22 cellular contexts compared by ENCODE assay signal in genomic region chr6:55046869-55047422, GRCh38.
DNase-seq lines count a peak whose midpoint lies in the region; ATAC-seq and TF ChIP-seq lines count a peak whose summit lies in the region.
"Had no signal": no experiment of that assay in that cellular context is flagged by ENCODE, and none has a peak within 500 bp of the region (broad histone marks: within the 10 kb centered on the region; RNA-seq: fewer than 3 reads in every experiment).

No MANE protein-coding gene starts in this region.

- H3K27me3 Mint-ChIP-seq in GM23338 (ENCODE audit: insufficient read depth, low read depth, poor library complexity) = no peaks in the 10 kb centered on the region
- no peaks in the 10 kb centered on the region for H3K27me3 Mint-ChIP-seq in dendritic cell treated with granulocyte-macrophage colony-stimulating factor and Interleukin-4, amounts not matched to agents 40 ng/mL and 50 ng/mL, for 4 days
- no peaks in the 10 kb centered on the region for H3K27me3 Mint-ChIP-seq in CD8-positive, alpha-beta T cell (ENCODE audit: low read depth)
- H3K27me3 Mint-ChIP-seq: B cell; naive thymus-derived CD8-positive, alpha-beta T cell; progenitor cell of endocrine pancreas had no signal

- peak overlapping the region; percentile 49 for H2AFZ ChIP-seq in GM23338

- peaks cover 6% of the 10 kb centered on the region; the same call in 1 of the 2 replicates for H3K4me1 ChIP-seq in GM23338 (ENCODE audit: insufficient read depth)
- H3K4me1 ChIP-seq in left lung = no peaks in the 10 kb centered on the region
- H3K4me1 ChIP-seq in CD8-positive, alpha-beta T cell (ENCODE audit: insufficient read depth, low read length) = no peaks in the 10 kb centered on the region
- H3K4me1 ChIP-seq: foreskin keratinocyte, lower lobe of right lung, SJSA1 had no signal

- H3K36me3 Mint-ChIP-seq in GM23338 (ENCODE audit: low read depth) = no peaks in the 10 kb centered on the region
- H3K36me3 Mint-ChIP-seq in dendritic cell treated with granulocyte-macrophage colony-stimulating factor and Interleukin-4, amounts not matched to agents 40 ng/mL and 50 ng/mL, for 4 days (ENCODE audit: low read depth) = no peaks in the 10 kb centered on the region
- H3K36me3 Mint-ChIP-seq in CD8-positive, alpha-beta T cell = no peaks in the 10 kb centered on the region
- H3K36me3 Mint-ChIP-seq: naive thymus-derived CD8-positive, alpha-beta T cell had no signal

- no peak overlapping the region for H3K27ac ChIP-seq in GM23338 (ENCODE audit: low read depth)
- no peak overlapping the region for H3K27ac ChIP-seq in left lung
- no peak overlapping the region for H3K27ac ChIP-seq in CD8-positive, alpha-beta T cell (ENCODE audit: low read depth, low read length)
- H3K27ac ChIP-seq: foreskin keratinocyte, lower lobe of right lung, SJSA1, spleen had no signal

- H3K4me2 ChIP-seq in GM23338 = no peak overlapping the region

- H3K4me1 Mint-ChIP-seq in GM23338 = peaks cover 6% of the 10 kb centered on the region; the same call in 2 of the 3 replicates
- H3K4me1 Mint-ChIP-seq in dendritic cell treated with granulocyte-macrophage colony-stimulating factor and Interleukin-4, amounts not matched to agents 40 ng/mL and 50 ng/mL, for 4 days (ENCODE audit: low read depth) = peaks cover 35% of the 10 kb centered on the region
- no peaks in the 10 kb centered on the region for H3K4me1 Mint-ChIP-seq in CD8-positive, alpha-beta T cell (ENCODE audit: low read depth)
- H3K4me1 Mint-ChIP-seq: B cell had no signal

- no peaks in the 10 kb centered on the region for H3K9me2 ChIP-seq in GM23338 (ENCODE audit: insufficient read depth)

- H3K9me3 Mint-ChIP-seq in GM23338 = no peaks in the 10 kb centered on the region
- H3K9me3 Mint-ChIP-seq in dendritic cell treated with granulocyte-macrophage colony-stimulating factor and Interleukin-4, amounts not matched to agents 40 ng/mL and 50 ng/mL, for 4 days = no peaks in the 10 kb centered on the region
- peaks cover 9% of the 10 kb centered on the region for H3K9me3 Mint-ChIP-seq in CD8-positive, alpha-beta T cell

- POLR2A ChIA-PET in CD8-positive, alpha-beta T cell (lab: Charles Lee) = no interaction called here

- TF ChIP-seq CTCF in GM23338 (conservative IDR thresholded peaks at IDR 0.05; ENCODE audit: low read depth in 2 of 2) = no peak
- no peak for TF ChIP-seq CTCF in left lung (IDR thresholded peaks at IDR 0.05)
- no peak for TF ChIP-seq CTCF in CD8-positive, alpha-beta T cell (IDR thresholded peaks at IDR 0.05)

- H3K4me3 ChIP-seq in GM23338 = no peak overlapping the region
- no peak overlapping the region for H3K4me3 ChIP-seq in left lung
- no peak overlapping the region for H3K4me3 ChIP-seq in CD8-positive, alpha-beta T cell (ENCODE audit: low read depth, low read length)
- H3K4me3 ChIP-seq: lower lobe of right lung, SJSA1, spleen had no signal

- intact Hi-C loops in dendritic cell treated with granulocyte-macrophage colony-stimulating factor and Interleukin-4, amounts not matched to agents 40 ng/mL and 50 ng/mL, for 4 days (cut with micrococcal nuclease) = no loop called here
- intact Hi-C loops in left lung (cut with DNase I) = no loop called here
- intact Hi-C loops in CD8-positive, alpha-beta T cell (cut with DNase I, micrococcal nuclease) = no loop called here

- DNase-seq in GM23338 (ENCODE audit: low spot score) (peak; percentile 17), M059J (ENCODE audit: low read depth) (peak; percentile 8), left lung (no peak), cerebellar cortex (ENCODE audit: low spot score) (no peak), NCI-H2029 (lab: John Stamatoyannopoulos, UW) (no peak)
- DNase-seq in effector CD4-positive, alpha-beta T cell = no peak
- DNase-seq in CD8-positive, alpha-beta T cell = no peak
- DNase-seq: activated CD4-positive, alpha-beta T cell treated with anti-CD3 and anti-CD28 coated beads for 1 hour; activated effector memory CD4-positive, alpha-beta T cell treated with Interleukin-2 at 50 U/mL for 16 hours; amniotic stem cell; DMS153; foreskin keratinocyte; HCEC 1CT; lower lobe of right lung; naive thymus-derived CD8-positive, alpha-beta T cell; NCI-H446 treated with DMSO at 0.1 percent for 48 hours; spleen had no signal

- H3K36me3 ChIP-seq in GM23338 (ENCODE audit: insufficient read depth) (no peaks in the 10 kb centered on the region), left lung (no peaks in the 10 kb centered on the region)
- no peaks in the 10 kb centered on the region for H3K36me3 ChIP-seq in CD8-positive, alpha-beta T cell (ENCODE audit: insufficient read depth, low read length)
- H3K36me3 ChIP-seq: lower lobe of right lung, SJSA1, spleen had no signal

- ATAC-seq in GM23338 = peak; percentile 66
- ATAC-seq in left lung = peak; percentile 21
- ATAC-seq in CD8-positive, alpha-beta T cell = no peak
- ATAC-seq: foreskin keratinocyte; naive thymus-derived CD8-positive, alpha-beta T cell had no signal

- no peak overlapping the region for H3K4me3 Mint-ChIP-seq in GM23338
- H3K4me3 Mint-ChIP-seq in dendritic cell treated with granulocyte-macrophage colony-stimulating factor and Interleukin-4, amounts not matched to agents 40 ng/mL and 50 ng/mL, for 4 days = no peak overlapping the region
- H3K4me3 Mint-ChIP-seq in CD8-positive, alpha-beta T cell = no peak overlapping the region
- H3K4me3 Mint-ChIP-seq: B cell; naive thymus-derived CD8-positive, alpha-beta T cell; T-helper 2 cell treated with Interferon-gamma antibody and Interleukin-4, amounts not matched to agents 5 μg/mL and 100 μg/mL, for 36 hours had no signal

- H3K79me2 ChIP-seq in GM23338 (replicated peaks; ENCODE audit: insufficient read depth) = no peaks in the 10 kb centered on the region

- no peaks in the 10 kb centered on the region for H4K20me1 ChIP-seq in GM23338 (replicated peaks; ENCODE audit: insufficient read depth)

- H3K27ac Mint-ChIP-seq in GM23338 = no peak overlapping the region
- peak overlapping the region; percentile 48 for H3K27ac Mint-ChIP-seq in dendritic cell treated with granulocyte-macrophage colony-stimulating factor and Interleukin-4, amounts not matched to agents 40 ng/mL and 50 ng/mL, for 4 days
- H3K27ac Mint-ChIP-seq in CD8-positive, alpha-beta T cell = no peak overlapping the region
- H3K27ac Mint-ChIP-seq: B cell; naive thymus-derived CD8-positive, alpha-beta T cell; progenitor cell of endocrine pancreas; T-helper 2 cell treated with Interferon-gamma antibody and Interleukin-4, amounts not matched to agents 5 μg/mL and 100 μg/mL, for 36 hours had no signal

- CTCF ChIA-PET in CD8-positive, alpha-beta T cell (lab: Charles Lee) = no interaction called here

- H3K27me3 ChIP-seq in GM23338 (ENCODE audit: insufficient read depth) (no peaks in the 10 kb centered on the region), left lung (no peaks in the 10 kb centered on the region)
- no peaks in the 10 kb centered on the region for H3K27me3 ChIP-seq in CD8-positive, alpha-beta T cell (ENCODE audit: insufficient read depth, low read length)
- H3K27me3 ChIP-seq: foreskin keratinocyte, SJSA1, spleen had no signal

- no peaks in the 10 kb centered on the region for H3F3A ChIP-seq in GM23338 (replicated peaks; ENCODE audit: low read depth)

- no peaks in the 10 kb centered on the region for H3K9me3 ChIP-seq in left lung
- H3K9me3 ChIP-seq in CD8-positive, alpha-beta T cell (ENCODE audit: low read length) = no peaks in the 10 kb centered on the region
- H3K9me3 ChIP-seq: lower lobe of right lung, SJSA1, spleen had no signal

TF ChIP-seq in GM23338, 12 proteins besides CTCF, POLR2A, EP300 and RAD21:
- no peak for TF ChIP-seq EZH2 (IDR thresholded peaks at IDR 0.05; ENCODE audit: low read depth, unreplicated experiment)
- TF ChIP-seq CREB1 (CRISPR knock-in tag; IDR thresholded peaks at IDR 0.05; ENCODE audit: low read depth) = no peak

Comparison
In these comparisons a context has a peak if more than half of its experiments do, and no peak if none do; other contexts are left out.
1. DNase-seq: peak in GM23338 (single experiment) and M059J (single experiment); none in left lung (0 of 2), effector CD4-positive, alpha-beta T cell (single experiment), cerebellar cortex (single experiment), NCI-H2029 (single experiment) and CD8-positive, alpha-beta T cell (0 of 7).